ENCODE assay signal across 9 cellular contexts in the genomic region with DNA sequence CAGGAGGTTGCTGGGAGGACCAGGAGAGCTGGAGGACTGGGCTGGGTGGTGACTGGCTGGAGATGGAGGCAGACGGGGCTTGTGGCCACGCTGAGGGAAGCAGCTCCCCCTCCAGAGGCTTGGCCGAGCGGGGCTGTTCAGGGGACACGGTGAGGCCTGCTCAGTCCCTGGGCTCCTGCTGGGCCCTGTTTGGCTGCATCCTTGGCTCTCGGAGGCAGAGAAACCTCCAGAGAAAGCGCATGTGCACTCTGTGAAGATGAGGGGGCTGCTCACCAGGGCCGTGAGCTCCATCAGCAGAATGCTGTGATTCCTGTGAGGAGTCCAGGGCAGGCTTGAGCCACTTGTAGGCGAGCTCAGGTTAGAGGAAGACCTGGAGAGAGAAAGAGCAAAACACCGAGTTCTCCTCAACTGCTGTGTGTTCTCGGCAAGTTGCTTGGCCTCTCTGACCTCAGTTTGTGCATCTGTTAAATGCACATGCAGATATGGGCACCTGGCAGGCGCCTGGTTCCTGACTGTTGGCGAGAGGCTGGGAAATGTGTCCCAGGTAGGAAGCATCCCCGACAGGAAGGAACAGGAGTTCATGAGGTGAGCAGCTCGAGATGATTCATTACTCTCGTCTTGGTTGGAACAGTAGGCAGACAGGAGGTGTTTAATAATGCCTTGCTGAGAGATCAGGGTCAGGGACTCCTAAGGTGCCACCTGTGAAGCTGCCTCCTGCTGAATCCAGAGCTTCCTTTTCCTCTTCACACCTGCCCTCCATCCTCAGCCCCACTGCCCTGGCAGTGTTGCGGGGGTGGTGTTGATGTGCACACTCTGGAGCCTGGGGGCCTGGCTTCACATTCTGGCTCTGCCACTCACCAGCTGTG. TPM values are rescaled to one million over a fixed set of nuclear protein-coding genes. Genes with fewer than 3 reads are reported as not detected.
DNase-seq lines count a peak whose midpoint lies in the region; ATAC-seq and TF ChIP-seq lines count a peak whose summit lies in the region.
"Had no signal": no experiment of that assay in that cellular context is flagged by ENCODE, and none has a peak within 500 bp of the region (broad histone marks: within the 10 kb centered on the region; RNA-seq: fewer than 3 reads in every experiment).

No MANE protein-coding gene starts in this region.

- peak overlapping the region; percentile 99 for H3K27ac Mint-ChIP-seq in activated CD4-positive, alpha-beta T cell treated with anti-CD3 and anti-CD28 coated beads, Interleukin-2, amount 10 ng/mL, durations not matched to agents 7 days and 5 days

- H3K9me3 ChIP-seq in esophagus muscularis mucosa = no peaks in the 10 kb centered on the region
- H3K9me3 ChIP-seq in gastroesophageal sphincter = no peaks in the 10 kb centered on the region
- H3K9me3 ChIP-seq: SK-N-SH had no signal

- H3K36me3 Mint-ChIP-seq in activated CD4-positive, alpha-beta T cell treated with anti-CD3 and anti-CD28 coated beads, Interleukin-2, amount 10 ng/mL, durations not matched to agents 7 days and 5 days (ENCODE audit: low read depth) = peaks cover 56% of the 10 kb centered on the region

- H3K4me1 ChIP-seq in esophagus muscularis mucosa (no peaks in the 10 kb centered on the region), gastroesophageal sphincter (no peaks in the 10 kb centered on the region)

- TF ChIP-seq POLR2A in esophagus muscularis mucosa (IDR thresholded peaks at IDR 0.05; ENCODE audit: low read depth) = no peak
- no peak for TF ChIP-seq POLR2A in gastroesophageal sphincter (IDR thresholded peaks at IDR 0.05)

- H3K27me3 ChIP-seq in esophagus muscularis mucosa (peaks cover 0 to 3% (median 0%) of the 10 kb centered on the region in 4 donors), gastroesophageal sphincter (peaks cover 6% of the 10 kb centered on the region)

- DNase-seq in Jurkat, Clone E6-1 (ENCODE audit: low read depth, low spot score) = no peak
- DNase-seq in activated CD4-positive, alpha-beta T cell treated with anti-CD3 and anti-CD28 coated beads, Interleukin-2, amount 10 ng/mL, durations not matched to agents 7 days and 5 days = no peak
- DNase-seq in epithelial cell of esophagus (ENCODE audit: low read depth) = peak; percentile 62
- DNase-seq in stimulated activated CD8-positive, alpha-beta memory T cell treated with anti-CD3 and anti-CD28 coated beads, Interleukin-4, amount 100 ng/mL, for 48 hours = peak; percentile 49
- DNase-seq in NCI-H128 (lab: John Stamatoyannopoulos, UW; ENCODE audit: unreplicated experiment) = no peak
- no peak for DNase-seq in esophagus muscularis mucosa (ENCODE audit: extremely low spot score)
- DNase-seq: SK-N-SH had no signal

- no peaks in the 10 kb centered on the region for H3K36me3 ChIP-seq in esophagus muscularis mucosa
- H3K36me3 ChIP-seq in gastroesophageal sphincter = no peaks in the 10 kb centered on the region

- TF ChIP-seq EP300 in esophagus muscularis mucosa (IDR thresholded peaks at IDR 0.05) = no peak
- no peak for TF ChIP-seq EP300 in gastroesophageal sphincter (IDR thresholded peaks at IDR 0.05)

- no peak for ATAC-seq in gastroesophageal sphincter

- POLR2A ChIA-PET in activated CD4-positive, alpha-beta T cell treated with anti-CD3 and anti-CD28 coated beads, Interleukin-2, amount 10 ng/mL, durations not matched to agents 7 days and 5 days (lab: Charles Lee) = interaction anchor here (0.6 to 1.1 kb wide), 3 partner anchors 26 to 123 kb away, joined by 3 read pairs; a partner anchor contains a TSS

- H3K4me1 Mint-ChIP-seq in activated CD4-positive, alpha-beta T cell treated with anti-CD3 and anti-CD28 coated beads, Interleukin-2, amount 10 ng/mL, durations not matched to agents 7 days and 5 days = peaks cover 83% of the 10 kb centered on the region

- no peaks in the 10 kb centered on the region for H3K27me3 Mint-ChIP-seq in activated CD4-positive, alpha-beta T cell treated with anti-CD3 and anti-CD28 coated beads, Interleukin-2, amount 10 ng/mL, durations not matched to agents 7 days and 5 days

- peak overlapping the region; percentile 99 for H3K4me3 ChIP-seq in Jurkat, Clone E6-1 (ENCODE audit: low read length)
- H3K4me3 ChIP-seq in epithelial cell of esophagus (ENCODE audit: low read length) (no peak overlapping the region), esophagus muscularis mucosa (no peak overlapping the region), gastroesophageal sphincter (peak overlapping the region in 1 of 2 donors; percentile 6)

- peak overlapping the region; percentile 95 for H3K4me3 Mint-ChIP-seq in activated CD4-positive, alpha-beta T cell treated with anti-CD3 and anti-CD28 coated beads, Interleukin-2, amount 10 ng/mL, durations not matched to agents 7 days and 5 days

- no peak for TF ChIP-seq CTCF in epithelial cell of esophagus (IDR thresholded peaks at IDR 0.05; ENCODE audit: insufficient read depth, low read depth, low read length, missing control alignments)
- no peak for TF ChIP-seq CTCF in esophagus muscularis mucosa (IDR thresholded peaks at IDR 0.05)
- TF ChIP-seq CTCF in gastroesophageal sphincter (IDR thresholded peaks at IDR 0.05) = no peak

- CTCF ChIA-PET in activated CD4-positive, alpha-beta T cell treated with anti-CD3 and anti-CD28 coated beads, Interleukin-2, amount 10 ng/mL, durations not matched to agents 7 days and 5 days (lab: Charles Lee) = interaction anchor here (0.6 to 12.5 kb wide), 13 partner anchors 9 to 600 kb away, joined by 3 to 101 read pairs (median 4); no protein-coding TSS in a partner anchor

- intact Hi-C loops in esophagus muscularis mucosa (cut with DNase I) = no loop called here

- no peak overlapping the region for H3K27ac ChIP-seq in esophagus muscularis mucosa (replicated peaks in 1 of 4)
- H3K27ac ChIP-seq in gastroesophageal sphincter = no peak overlapping the region

- H3K9me3 Mint-ChIP-seq in activated CD4-positive, alpha-beta T cell treated with anti-CD3 and anti-CD28 coated beads, Interleukin-2, amount 10 ng/mL, durations not matched to agents 7 days and 5 days = no peaks in the 10 kb centered on the region

- WGBS in esophagus muscularis mucosa = 94% methylated on average over 13 of the region's 17 CpGs
- 76% methylated on average over 11 of the region's 17 CpGs; no CpG with 5 or more reads in 1 of the 2 donors for WGBS in gastroesophageal sphincter (ENCODE audit: low coverage in 1 of 2), 2 donors

RNA-seq across cellular contexts. Expression of a gene that starts 0.9 kb away (rescaled TPM):
- polyA plus RNA-seq in Jurkat, Clone E6-1 (2012; ENCODE audit: insufficient read depth, insufficient read length) = 186 TPM
- total RNA-seq in activated CD4-positive, alpha-beta T cell treated with anti-CD3 and anti-CD28 coated beads, Interleukin-2, amount 10 ng/mL, durations not matched to agents 7 days and 5 days = 100 to 1,000 TPM; 302 to 337 TPM
- total RNA-seq in esophagus muscularis mucosa = 1 to 10 TPM; 1.2 to 3.5 (median 1.8) TPM
- total RNA-seq in gastroesophageal sphincter = 1 to 10 TPM in 2 of 4 donors, under 1 TPM in 2; 0.46 to 2.2 (median 1.5) TPM
- total RNA-seq: G401 had no signal

RNA-seq across cellular contexts. Expression of a gene that starts 44.8 kb away (rescaled TPM):
- polyA plus RNA-seq in Jurkat, Clone E6-1 (2012; ENCODE audit: insufficient read depth, insufficient read length) = 0.86 TPM
- total RNA-seq in activated CD4-positive, alpha-beta T cell treated with anti-CD3 and anti-CD28 coated beads, Interleukin-2, amount 10 ng/mL, durations not matched to agents 7 days and 5 days = 1 to 10 TPM; 7.2 to 7.4 TPM
- 1 to 10 TPM; 2.1 to 6.5 (median 3.6) TPM for total RNA-seq in esophagus muscularis mucosa
- total RNA-seq in gastroesophageal sphincter = 1 to 10 TPM; 1.5 to 6.7 (median 2.5) TPM

RNA-seq across cellular contexts. Expression of a gene that starts 50.5 kb away (rescaled TPM):
- polyA plus RNA-seq in Jurkat, Clone E6-1 (2012; ENCODE audit: insufficient read depth, insufficient read length) = 71.1 TPM
- 10 to 100 TPM; 62.9 to 68.3 TPM for total RNA-seq in activated CD4-positive, alpha-beta T cell treated with anti-CD3 and anti-CD28 coated beads, Interleukin-2, amount 10 ng/mL, durations not matched to agents 7 days and 5 days
- total RNA-seq in esophagus muscularis mucosa = 10 to 100 TPM; 74.3 to 89.2 (median 83.9) TPM
- total RNA-seq in gastroesophageal sphincter = 10 to 100 TPM; 62.3 to 95.6 (median 88.4) TPM

Comparison
In these comparisons a context has a peak if more than half of its experiments do, and no peak if none do; other contexts are left out.
1. DNase-seq: peak in epithelial cell of esophagus (single experiment) and stimulated activated CD8-positive, alpha-beta memory T cell treated with anti-CD3 and anti-CD28 coated beads, Interleukin-4, amount 100 ng/mL, for 48 hours (single experiment); none in Jurkat, Clone E6-1 (single experiment), activated CD4-positive, alpha-beta T cell treated with anti-CD3 and anti-CD28 coated beads, Interleukin-2, amount 10 ng/mL, durations not matched to agents 7 days and 5 days (single experiment), NCI-H128 (single experiment) and esophagus muscularis mucosa (single experiment).
2. RNA of a gene that starts 0.9 kb away (total RNA-seq): 302 to 337 TPM in activated CD4-positive, alpha-beta T cell treated with anti-CD3 and anti-CD28 coated beads, Interleukin-2, amount 10 ng/mL, durations not matched to agents 7 days and 5 days; 1.2 to 3.5 TPM in esophagus muscularis mucosa and 0.46 to 2.2 TPM in gastroesophageal sphincter; every median in the first group is over 10 times any median in the second.